In genomic region chr2:240513544-240514287, GRCh38 we compare ENCODE assay signal across 8 cellular contexts. TPM values are rescaled to one million over a fixed set of nuclear protein-coding genes. Genes with fewer than 3 reads are reported as not detected.
DNase-seq lines count a peak whose midpoint lies in the region; ATAC-seq and TF ChIP-seq lines count a peak whose summit lies in the region.

No MANE protein-coding gene starts in this region.

- ATAC-seq in HG03571 (IDR thresholded peaks at IDR 0.05; ENCODE audit: unreplicated experiment) = peak; percentile 94
- peak; percentile 95 for ATAC-seq in activated naive CD8-positive, alpha-beta T cell treated with anti-CD3 and anti-CD28 coated beads, Interleukin-2, amount 10 ng/mL, durations not matched to agents 7 days and 5 days (ENCODE audit: low read depth)
- ATAC-seq in left cardiac atrium = peak; percentile 95 to 96

- intact Hi-C loops in left cardiac atrium (cut with DNase I) = loop anchor here (5.0 to 10.0 kb wide), 3 partner anchors 189 to 321 kb away; no protein-coding TSS in a partner anchor

- peaks cover 9% of the 10 kb centered on the region for H3K36me3 Mint-ChIP-seq in activated naive CD8-positive, alpha-beta T cell treated with anti-CD3 and anti-CD28 coated beads, Interleukin-2, amount 10 ng/mL, durations not matched to agents 7 days and 5 days

- H3K4me3 ChIP-seq in retinal pigment epithelial cell (ENCODE audit: low read length) = no peak overlapping the region

- no peaks in the 10 kb centered on the region for H3K27me3 Mint-ChIP-seq in activated naive CD8-positive, alpha-beta T cell treated with anti-CD3 and anti-CD28 coated beads, Interleukin-2, amount 10 ng/mL, durations not matched to agents 7 days and 5 days

- TF ChIP-seq CTCF in GM20000 (IDR thresholded peaks at IDR 0.05; ENCODE audit: extremely low read depth, missing control alignments) (peak; percentile 95), retinal pigment epithelial cell (conservative IDR thresholded peaks at IDR 0.05; ENCODE audit: low read depth, low read length) (peak; percentile 96)

- H3K9me3 Mint-ChIP-seq in activated naive CD8-positive, alpha-beta T cell treated with anti-CD3 and anti-CD28 coated beads, Interleukin-2, amount 10 ng/mL, durations not matched to agents 7 days and 5 days = no peaks in the 10 kb centered on the region

- peaks cover 6% of the 10 kb centered on the region for H3K4me1 Mint-ChIP-seq in activated naive CD8-positive, alpha-beta T cell treated with anti-CD3 and anti-CD28 coated beads, Interleukin-2, amount 10 ng/mL, durations not matched to agents 7 days and 5 days

- peak overlapping the region; percentile 74 for H3K27ac Mint-ChIP-seq in activated naive CD8-positive, alpha-beta T cell treated with anti-CD3 and anti-CD28 coated beads, Interleukin-2, amount 10 ng/mL, durations not matched to agents 7 days and 5 days

- POLR2A ChIA-PET in activated naive CD8-positive, alpha-beta T cell treated with anti-CD3 and anti-CD28 coated beads, Interleukin-2, amount 10 ng/mL, durations not matched to agents 7 days and 5 days (lab: Charles Lee) = interaction anchor here (0.7 to 1.7 kb wide), 3 partner anchors 48 to 66 kb away, joined by 5 to 11 read pairs (median 6); no protein-coding TSS in a partner anchor

- peak; percentile 54 for DNase-seq in COLO829 (ENCODE audit: low spot score)
- DNase-seq in GM20000 (ENCODE audit: low spot score) = peak; percentile 94
- DNase-seq in T follicular helper cell (ENCODE audit: low read depth) = peak; percentile 72
- DNase-seq in activated naive CD8-positive, alpha-beta T cell treated with anti-CD3 and anti-CD28 coated beads, Interleukin-2, amount 10 ng/mL, durations not matched to agents 7 days and 5 days = peak; percentile 85
- DNase-seq in left cardiac atrium = peak; percentile 89
- DNase-seq in retinal pigment epithelial cell (ENCODE audit: low read depth) = peak; percentile 17
- no peak for DNase-seq in NCI-H510A treated with DMSO at 0.1 percent for 48 hours (lab: John Stamatoyannopoulos, UW)

- H3K4me3 Mint-ChIP-seq in activated naive CD8-positive, alpha-beta T cell treated with anti-CD3 and anti-CD28 coated beads, Interleukin-2, amount 10 ng/mL, durations not matched to agents 7 days and 5 days = no peak overlapping the region

RNA-seq across cellular contexts. Expression of gene ANKMY1, which starts 44.1 kb away (rescaled TPM):
- total RNA-seq in activated naive CD8-positive, alpha-beta T cell treated with anti-CD3 and anti-CD28 coated beads, Interleukin-2, amount 10 ng/mL, durations not matched to agents 7 days and 5 days = 10 to 100 TPM; 50.9 to 53.2 TPM
- 1 to 10 TPM; 4.9 to 8.1 TPM for total RNA-seq in left cardiac atrium

RNA-seq across cellular contexts. Expression of gene DUSP28, which starts 46.4 kb away (rescaled TPM):
- 10 to 100 TPM; 12.3 to 13.8 TPM for total RNA-seq in activated naive CD8-positive, alpha-beta T cell treated with anti-CD3 and anti-CD28 coated beads, Interleukin-2, amount 10 ng/mL, durations not matched to agents 7 days and 5 days
- 1 to 10 TPM; 8.1 to 8.2 TPM for total RNA-seq in left cardiac atrium

RNA-seq across cellular contexts. Expression of gene RNPEPL1, which starts 54.6 kb away (rescaled TPM):
- 100 to 1,000 TPM; 124 TPM for total RNA-seq in activated naive CD8-positive, alpha-beta T cell treated with anti-CD3 and anti-CD28 coated beads, Interleukin-2, amount 10 ng/mL, durations not matched to agents 7 days and 5 days
- total RNA-seq in left cardiac atrium = 10 to 100 TPM; 47.3 to 67.6 TPM

Comparison
In these comparisons a context has a peak if more than half of its experiments do, and no peak if none do; other contexts are left out.
1. RNA of gene ANKMY1, which starts 44.1 kb away (total RNA-seq): 50.9 to 53.2 TPM in activated naive CD8-positive, alpha-beta T cell treated with anti-CD3 and anti-CD28 coated beads, Interleukin-2, amount 10 ng/mL, durations not matched to agents 7 days and 5 days; 4.9 to 8.1 TPM in left cardiac atrium; every median in the first group is over 4 times any median in the second.
2. Peak in every context shown above with its lines, with median percentiles within 50 percentile points of each other: ATAC-seq.